8 cellular contexts compared by ENCODE assay signal in the genomic region with DNA sequence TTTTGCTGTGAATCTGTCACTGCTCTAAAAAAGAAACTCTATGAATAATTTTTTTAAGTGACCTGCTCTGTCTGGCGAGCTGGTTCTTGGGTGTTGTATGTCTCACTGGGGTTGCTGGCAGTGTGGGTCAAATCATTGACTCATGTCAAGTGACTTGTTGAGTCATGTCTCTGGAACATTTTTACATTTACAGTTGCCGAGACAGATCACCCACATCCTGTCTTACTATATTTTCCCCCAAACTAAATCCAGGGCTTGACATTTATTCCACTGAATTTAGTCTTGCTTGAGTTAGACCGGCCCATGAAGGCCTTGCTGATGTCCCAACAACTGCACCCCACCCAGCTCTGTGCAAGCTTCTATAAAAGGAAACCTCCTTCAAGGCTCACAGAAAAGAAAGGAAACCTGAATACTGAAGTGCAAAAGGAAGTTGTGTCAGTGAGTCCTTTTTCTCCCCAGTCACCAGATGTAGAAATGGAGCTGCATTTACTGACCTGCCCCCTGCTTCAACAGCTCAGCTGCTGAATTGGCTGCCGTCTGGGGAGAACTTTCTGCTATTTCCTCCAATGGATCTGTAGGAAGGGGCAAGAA.
DNase-seq lines count a peak whose midpoint lies in the region; ATAC-seq and TF ChIP-seq lines count a peak whose summit lies in the region.

No MANE protein-coding gene starts in this region.

- no peaks in the 10 kb centered on the region for H3K9me2 ChIP-seq in OCI-LY7 (ENCODE audit: insufficient read depth, low read length)

- H3K4me1 ChIP-seq in heart right ventricle (peaks cover 9 to 59% (median 44%) of the 10 kb centered on the region in 9 donors), OCI-LY7 (ENCODE audit: insufficient read depth, low read length, poor library complexity, severe bottlenecking) (peaks cover 13% of the 10 kb centered on the region)

- intact Hi-C loops in heart right ventricle (cut with DNase I) (loop anchor here in 2 of 10 donors (5.0 kb wide), 1 partner anchor 36 kb away; no protein-coding TSS in a partner anchor), left ventricle myocardium superior (cut with micrococcal nuclease) (no loop called here), OCI-LY7 (cut with micrococcal nuclease; ENCODE audit: unreplicated experiment) (no loop called here), posterior cingulate gyrus (cut with DNase I) (no loop called here)

- peaks cover 30% of the 10 kb centered on the region for H3K4me1 Mint-ChIP-seq in stimulated activated naive CD8-positive, alpha-beta T cell treated with anti-CD3 and anti-CD28 coated beads, Interleukin-15, Interleukin-2, amounts not matched to agents 100 ng/mL and 50 ng/mL, for 24 hours (ENCODE audit: low read depth)

- H3K4me2 ChIP-seq in OCI-LY7 (ENCODE audit: low read length) = peak overlapping the region; percentile 45; the same call in 1 of the 2 replicates

- ATAC-seq in heart right ventricle = peak in 3 of 8 donors; percentile 21 to 67 (median 60)
- ATAC-seq in left ventricle myocardium superior = no peak
- peak; percentile 96 for ATAC-seq in HG02852 (IDR thresholded peaks at IDR 0.05; ENCODE audit: unreplicated experiment)
- ATAC-seq in esophagus mucosa = peak; percentile 97

- H3K4me3 ChIP-seq in heart right ventricle (no peak overlapping the region), OCI-LY7 (ENCODE audit: low read depth, low read length, poor library complexity, severe bottlenecking) (no peak overlapping the region)

- H3K36me3 ChIP-seq in heart right ventricle (peaks cover 0 to 98% (median 27%) of the 10 kb centered on the region in 9 donors), OCI-LY7 (ENCODE audit: insufficient read depth, low read length) (peaks cover 32% of the 10 kb centered on the region)

- H4K20me1 ChIP-seq in OCI-LY7 (ENCODE audit: insufficient read depth, low read length) = no peaks in the 10 kb centered on the region

- POLR2A ChIA-PET in OCI-LY7 (lab: Charles Lee) = interaction anchor here (1.1 kb wide), 1 partner anchor 33 kb away, joined by 4 read pairs; no protein-coding TSS in a partner anchor

- H3K79me2 ChIP-seq in OCI-LY7 (ENCODE audit: insufficient read depth, low read depth, low read length) = no peaks in the 10 kb centered on the region

- peaks cover 16% of the 10 kb centered on the region for H3K36me3 Mint-ChIP-seq in stimulated activated naive CD8-positive, alpha-beta T cell treated with anti-CD3 and anti-CD28 coated beads, Interleukin-15, Interleukin-2, amounts not matched to agents 100 ng/mL and 50 ng/mL, for 24 hours (ENCODE audit: low read depth)

- no peak overlapping the region for H2AFZ ChIP-seq in OCI-LY7 (ENCODE audit: low read length)

- DNase-seq in heart right ventricle (no peak), left ventricle myocardium superior (no peak), OCI-LY7 (ENCODE audit: low spot score) (peak; percentile 16), NCI-H1105 treated with DMSO at 0.1 percent for 48 hours (lab: John Stamatoyannopoulos, UW) (no peak), posterior cingulate gyrus (no peak)

- TF ChIP-seq CTCF in heart right ventricle (IDR thresholded peaks at IDR 0.05) (no peak), OCI-LY7 (conservative IDR thresholded peaks at IDR 0.05; ENCODE audit: low read length) (no peak)

- H3K27ac ChIP-seq in heart right ventricle (peak overlapping the region in 8 of 10 donors; percentile 6 to 72 (median 34)), OCI-LY7 (ENCODE audit: low read depth, low read length, poor library complexity, severe bottlenecking) (peak overlapping the region; percentile 0)

- peaks cover 4% of the 10 kb centered on the region for H3K9me3 Mint-ChIP-seq in stimulated activated naive CD8-positive, alpha-beta T cell treated with anti-CD3 and anti-CD28 coated beads, Interleukin-15, Interleukin-2, amounts not matched to agents 100 ng/mL and 50 ng/mL, for 24 hours

- no TSS peak for BruUV-seq in OCI-LY7 (replicated peaks; lab: Mats Ljungman, UMichigan)

- H3K9me3 ChIP-seq in heart right ventricle = no peaks in the 10 kb centered on the region
- H3K9me3 ChIP-seq in OCI-LY7 (ENCODE audit: low read length) = no peaks in the 10 kb centered on the region

- peak overlapping the region; percentile 45 for H3K4me3 Mint-ChIP-seq in stimulated activated naive CD8-positive, alpha-beta T cell treated with anti-CD3 and anti-CD28 coated beads, Interleukin-15, Interleukin-2, amounts not matched to agents 100 ng/mL and 50 ng/mL, for 24 hours

- CTCF ChIA-PET in OCI-LY7 (lab: Charles Lee; ENCODE audit: unreplicated experiment) = interaction anchor here (1.0 kb wide), 1 partner anchor 25 kb away, joined by 3 read pairs; no protein-coding TSS in a partner anchor

- H3K27me3 Mint-ChIP-seq in stimulated activated naive CD8-positive, alpha-beta T cell treated with anti-CD3 and anti-CD28 coated beads, Interleukin-15, Interleukin-2, amounts not matched to agents 100 ng/mL and 50 ng/mL, for 24 hours = no peaks in the 10 kb centered on the region

- WGBS in heart right ventricle, 2 donors = 48 to 63% methylated on average over 4 of the region's 4 CpGs

- no peaks in the 10 kb centered on the region for H3K27me3 ChIP-seq in heart right ventricle

- peak overlapping the region; percentile 94 for H3K27ac Mint-ChIP-seq in stimulated activated naive CD8-positive, alpha-beta T cell treated with anti-CD3 and anti-CD28 coated beads, Interleukin-15, Interleukin-2, amounts not matched to agents 100 ng/mL and 50 ng/mL, for 24 hours
